ENCODE assay signal across 1 cellular context in genomic region chr16:4880006-4880580, GRCh38.
TF ChIP-seq lines count a peak whose summit lies in the region.

No MANE protein-coding gene starts in this region.

TF ChIP-seq in K562, 482 proteins besides CTCF, POLR2A, EP300 and RAD21:
- no peak for TF ChIP-seq SMARCA4 (IDR thresholded peaks at IDR 0.05)
- peak; percentile 20; the same call in 1 of the 2 replicates for TF ChIP-seq POLR2G (IDR thresholded peaks at IDR 0.05; ENCODE audit: low read depth, low read length)
